ENCODE assay signal across 21 cellular contexts in the genomic region with DNA sequence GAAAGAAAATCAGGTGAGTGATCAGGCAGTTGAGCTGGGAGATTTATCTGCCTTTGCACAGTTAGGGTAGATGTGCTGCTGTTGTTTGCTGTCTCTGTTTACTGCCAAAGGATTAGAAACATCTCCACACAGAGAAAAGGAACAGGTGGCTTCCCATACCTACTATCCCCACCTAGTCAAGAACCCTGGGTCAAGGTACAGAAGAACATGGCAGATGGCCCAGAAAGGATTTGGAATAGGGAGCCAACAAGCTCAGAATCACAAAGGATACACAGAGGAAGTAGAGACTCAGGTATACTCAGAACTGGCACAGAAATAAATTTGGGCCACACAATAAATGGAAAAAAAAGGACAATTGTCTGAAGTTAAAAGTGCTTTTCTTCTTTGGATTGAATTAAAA.
"Had no signal": no experiment of that assay in that cellular context is flagged by ENCODE, and none has a peak within 500 bp of the region (broad histone marks: within the 10 kb centered on the region; RNA-seq: fewer than 3 reads in every experiment).

No MANE protein-coding gene starts in this region.

- H3K27me3 Mint-ChIP-seq: activated naive CD8-positive, alpha-beta T cell treated with anti-CD3 and anti-CD28 coated beads, Interleukin-2, amount 50 U/mL, for 24 hours; type B pancreatic cell had no signal

- H3K27ac Mint-ChIP-seq: activated CD4-positive, alpha-beta memory T cell treated with anti-CD3 and anti-CD28 coated beads, Interleukin-2, amount 10 ng/mL, durations not matched to agents 7 days and 5 days; activated naive CD8-positive, alpha-beta T cell treated with anti-CD3 and anti-CD28 coated beads, Interleukin-2, amount 50 U/mL, for 24 hours; effector memory CD8-positive, alpha-beta T cell; mesothelial cell of epicardium; natural killer cell treated with Interleukin-12 subunit alpha and Interleukin-12 subunit beta and Interleukin-15 and Interleukin-18, amount 100 ng/mL, for 72 hours; stimulated activated memory B cell treated with anti-CD40 and anti-IgM and Interleukin-4, amounts not matched to agents 10 μg/mL and 1 μg/mL and 100 μg/mL, for 72 hours; T-helper 17 cell; type B pancreatic cell had no signal

- ATAC-seq: activated naive CD8-positive, alpha-beta T cell treated with anti-CD3 and anti-CD28 coated beads, Interleukin-2, amount 50 U/mL, for 24 hours; effector memory CD8-positive, alpha-beta T cell; esophagus mucosa; left lung; natural killer cell treated with Interleukin-12 subunit alpha and Interleukin-12 subunit beta and Interleukin-15 and Interleukin-18, amount 100 ng/mL, for 72 hours; right cardiac atrium; stimulated activated memory B cell treated with anti-CD40 and anti-IgM and Interleukin-4, amounts not matched to agents 10 μg/mL and 1 μg/mL and 100 μg/mL, for 72 hours; T-helper 17 cell had no signal

- H3K4me3 Mint-ChIP-seq: activated CD4-positive, alpha-beta memory T cell treated with anti-CD3 and anti-CD28 coated beads, Interleukin-2, amount 10 ng/mL, durations not matched to agents 7 days and 5 days; activated naive CD8-positive, alpha-beta T cell treated with anti-CD3 and anti-CD28 coated beads, Interleukin-2, amount 50 U/mL, for 24 hours; effector memory CD8-positive, alpha-beta T cell; mesothelial cell of epicardium; natural killer cell treated with Interleukin-12 subunit alpha and Interleukin-12 subunit beta and Interleukin-15 and Interleukin-18, amount 100 ng/mL, for 72 hours; stimulated activated memory B cell treated with anti-CD40 and anti-IgM and Interleukin-4, amounts not matched to agents 10 μg/mL and 1 μg/mL and 100 μg/mL, for 72 hours; T-helper 17 cell; type B pancreatic cell had no signal

- H3K9me3 Mint-ChIP-seq: activated CD4-positive, alpha-beta memory T cell treated with anti-CD3 and anti-CD28 coated beads, Interleukin-2, amount 10 ng/mL, durations not matched to agents 7 days and 5 days; activated naive CD8-positive, alpha-beta T cell treated with anti-CD3 and anti-CD28 coated beads, Interleukin-2, amount 50 U/mL, for 24 hours; effector memory CD8-positive, alpha-beta T cell; mesothelial cell of epicardium; natural killer cell treated with Interleukin-12 subunit alpha and Interleukin-12 subunit beta and Interleukin-15 and Interleukin-18, amount 100 ng/mL, for 72 hours; stimulated activated memory B cell treated with anti-CD40 and anti-IgM and Interleukin-4, amounts not matched to agents 10 μg/mL and 1 μg/mL and 100 μg/mL, for 72 hours; type B pancreatic cell had no signal

- H3K4me1 Mint-ChIP-seq: activated CD4-positive, alpha-beta memory T cell treated with anti-CD3 and anti-CD28 coated beads, Interleukin-2, amount 10 ng/mL, durations not matched to agents 7 days and 5 days; activated naive CD8-positive, alpha-beta T cell treated with anti-CD3 and anti-CD28 coated beads, Interleukin-2, amount 50 U/mL, for 24 hours; stimulated activated memory B cell treated with anti-CD40 and anti-IgM and Interleukin-4, amounts not matched to agents 10 μg/mL and 1 μg/mL and 100 μg/mL, for 72 hours had no signal

- H3K36me3 Mint-ChIP-seq: mesothelial cell of epicardium; natural killer cell treated with Interleukin-12 subunit alpha and Interleukin-12 subunit beta and Interleukin-15 and Interleukin-18, amount 100 ng/mL, for 72 hours; stimulated activated memory B cell treated with anti-CD40 and anti-IgM and Interleukin-4, amounts not matched to agents 10 μg/mL and 1 μg/mL and 100 μg/mL, for 72 hours; type B pancreatic cell had no signal

- DNase-seq: activated CD4-positive, alpha-beta memory T cell treated with anti-CD3 and anti-CD28 coated beads, Interleukin-2, amount 10 ng/mL, durations not matched to agents 7 days and 5 days; activated CD4-positive, alpha-beta T cell treated with anti-CD3 and anti-CD28 coated beads for 4 hours; activated CD4-positive, CD25-positive, alpha-beta regulatory T cell; activated gamma-delta T cell; activated naive CD4-positive, alpha-beta T cell treated with anti-CD3 and anti-CD28 coated beads, Interleukin-2, amount 50 U/mL, for 16 hours; activated naive CD8-positive, alpha-beta T cell treated with anti-CD3 and anti-CD28 coated beads, Interleukin-2, amount 50 U/mL, for 24 hours; activated T-cell treated with anti-CD3 and anti-CD28 coated beads for 4 hours; effector memory CD8-positive, alpha-beta T cell; foreskin melanocyte; kidney; left lung; mammary epithelial cell; right cardiac atrium; stimulated activated CD4-positive, alpha-beta T cell treated with anti-CD3 and anti-CD28 coated beads, Interleukin-2, amount 100 ng/mL, for 24 hours; T-helper 17 cell; testis had no signal
